ENCODE assay signal across 8 cellular contexts in the genomic region with DNA sequence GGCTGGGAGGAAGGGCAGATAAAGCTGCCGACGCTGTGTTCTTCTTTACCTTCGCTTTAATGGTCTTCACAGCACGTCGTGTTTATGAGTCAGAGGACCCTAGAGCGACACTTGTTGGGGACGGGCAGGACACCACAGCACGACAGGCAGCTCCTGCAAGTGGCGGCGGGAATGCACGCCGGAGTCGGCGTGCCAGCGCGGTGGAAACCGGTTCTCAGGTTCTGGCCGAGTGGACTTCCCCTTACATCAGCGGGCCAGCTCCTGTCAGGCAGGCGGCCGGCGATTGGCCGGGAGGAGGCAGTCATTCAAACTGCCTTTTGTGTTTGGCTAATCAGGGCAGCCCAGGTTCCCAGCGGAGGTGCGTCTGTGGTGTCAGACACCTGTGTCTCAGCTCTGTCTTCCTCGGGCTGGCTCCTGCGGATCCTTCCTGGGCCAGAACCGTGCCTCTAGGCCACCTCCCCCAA.
DNase-seq lines count a peak whose midpoint lies in the region; ATAC-seq, FAIRE-seq and TF ChIP-seq lines count a peak whose summit lies in the region.

No MANE protein-coding gene starts in this region.

- 5% methylated on average over 27 to 28 of the region's 28 CpGs for WGBS in mesodermal cell (ENCODE audit: insufficient coverage in 2 of 2), 2 experiments
- 27% methylated on average over 7 to 28 of the region's 28 CpGs for WGBS in testis, 2 donors

- TF ChIP-seq POLR2A in endothelial cell of umbilical vein (IDR thresholded peaks at IDR 0.05; ENCODE audit: low read depth, low read length) (no peak), testis (IDR thresholded peaks at IDR 0.05) (no peak)

- peak overlapping the region; percentile 25 for H3K4me2 ChIP-seq in endothelial cell of umbilical vein (ENCODE audit: insufficient read depth, low read length)

- no peaks in the 10 kb centered on the region for H3K9me3 Mint-ChIP-seq in T-cell

- no peaks in the 10 kb centered on the region for H3K79me2 ChIP-seq in endothelial cell of umbilical vein (ENCODE audit: control insufficient read depth, insufficient read depth, low read length)

- H3K9ac ChIP-seq in endothelial cell of umbilical vein (replicated peaks; ENCODE audit: extremely low read depth, insufficient read depth, low read length): no peak overlapping the region

- BruUV-seq in endothelial cell of umbilical vein (replicated peaks; lab: Mats Ljungman, UMichigan): no TSS peak

- peak; percentile 85 for FAIRE-seq in endothelial cell of umbilical vein (lab: Jason Lieb, UNC)

- CTCF ChIA-PET in T-cell (lab: Charles Lee): interaction anchor here in 1 of 2 donors (0.6 kb wide), 1 partner anchor 409 kb away, joined by 9 read pairs; no protein-coding TSS in a partner anchor
- CTCF ChIA-PET in endothelial cell of umbilical vein (lab: Charles Lee): interaction anchor here (0.6 to 1.7 kb wide), 22 partner anchors 8 to 618 kb away, joined by 3 to 8 read pairs (median 3); no protein-coding TSS in a partner anchor

- H3K27ac ChIP-seq in 22Rv1 (peak overlapping the region; percentile 80), endothelial cell of umbilical vein (ENCODE audit: insufficient read depth, low read depth, low read length) (no peak overlapping the region), mesodermal cell (ENCODE audit: low read depth, low read length, severe bottlenecking) (peak overlapping the region; percentile 78), testis (no peak overlapping the region)

- dilution Hi-C loops in endothelial cell of umbilical vein (cut with MboI; ENCODE audit: extremely low pct_ligation_motif_present, low sequenced_read_pairs): no loop called here

- no peaks in the 10 kb centered on the region for H3K27me3 ChIP-seq in endothelial cell of umbilical vein (ENCODE audit: control insufficient read depth in 2 of 2, insufficient read depth in 2 of 2, low read length in 2 of 2)
- no peaks in the 10 kb centered on the region for H3K27me3 ChIP-seq in testis

- H3K36me3 Mint-ChIP-seq in T-cell: no peaks in the 10 kb centered on the region

- no peaks in the 10 kb centered on the region for H3K9me1 ChIP-seq in endothelial cell of umbilical vein (replicated peaks; ENCODE audit: control insufficient read depth, extremely low read depth, insufficient read depth, low read length)

- no peak overlapping the region for H3K27ac Mint-ChIP-seq in T-cell

- peak overlapping the region; percentile 2 to 50 (median 41) for H3K4me3 ChIP-seq in endothelial cell of umbilical vein (replicated peaks in 1 of 3; ENCODE audit: insufficient read depth in 1 of 3, low read depth in 1 of 3, low read length in 3 of 3)
- H3K4me3 ChIP-seq in mesodermal cell (ENCODE audit: extremely low read depth, insufficient read depth, low read length, poor library complexity, severe bottlenecking): peak overlapping the region; percentile 32
- H3K4me3 ChIP-seq in testis: peak overlapping the region; percentile 0 to 2

- H3K9me3 ChIP-seq in endothelial cell of umbilical vein (replicated peaks; ENCODE audit: control insufficient read depth, insufficient read depth, low read length) (no peaks in the 10 kb centered on the region), mesodermal cell (ENCODE audit: control insufficient read depth, low read length) (no peaks in the 10 kb centered on the region), testis (no peaks in the 10 kb centered on the region)

- H3K4me1 ChIP-seq in endothelial cell of umbilical vein (ENCODE audit: control insufficient read depth, extremely low read depth, insufficient read depth, low read length) (no peaks in the 10 kb centered on the region), mesodermal cell (ENCODE audit: control insufficient read depth, insufficient read depth, low read length, poor library complexity, severe bottlenecking) (peaks cover 46% of the 10 kb centered on the region), testis (no peaks in the 10 kb centered on the region)

- peak; percentile 46 for TF ChIP-seq CTCF in 22Rv1 (IDR thresholded peaks at IDR 0.05)
- peak; percentile 4 to 46 for TF ChIP-seq CTCF in endothelial cell of umbilical vein (IDR thresholded peaks at IDR 0.05; ENCODE audit: extremely low read depth in 1 of 2, insufficient read depth in 1 of 2, low read depth in 1 of 2, low read length in 2 of 2)
- TF ChIP-seq CTCF in testis (IDR thresholded peaks at IDR 0.05): no peak

- peak overlapping the region; percentile 37 to 53 (median 52) for H3K4me3 Mint-ChIP-seq in T-cell

- ATAC-seq in GM18511 (IDR thresholded peaks at IDR 0.05; ENCODE audit: unreplicated experiment): peak; percentile 91
- ATAC-seq in HG03442 (IDR thresholded peaks at IDR 0.05; ENCODE audit: unreplicated experiment): peak; percentile 85
- ATAC-seq in T-cell (replicated peaks in 1 of 4): peak in 2 of 4 experiments; percentile 41 to 58

- intact Hi-C loops in endothelial cell of umbilical vein (cut with micrococcal nuclease): no loop called here
- intact Hi-C loops in testis (cut with DNase I; ENCODE audit: low total_unique reads): no loop called here

- no peaks in the 10 kb centered on the region for H3K36me3 ChIP-seq in endothelial cell of umbilical vein (ENCODE audit: control insufficient read depth in 2 of 2, extremely low read depth in 1 of 2, insufficient read depth in 2 of 2, low read length in 2 of 2)
- no peaks in the 10 kb centered on the region for H3K36me3 ChIP-seq in mesodermal cell (ENCODE audit: control insufficient read depth, insufficient read depth, low read length)
- no peaks in the 10 kb centered on the region for H3K36me3 ChIP-seq in testis (ENCODE audit: low read depth, missing control alignments)

- peak in 11 of 34 experiments; percentile 0 to 12 (median 4) for DNase-seq in T-cell
- DNase-seq in endothelial cell of umbilical vein (ENCODE audit: low read depth, low spot score): peak; percentile 62
- peak; percentile 73 for DNase-seq in testis
- DNase-seq in SKM-1 treated with dmso at 0.1 percent for 144 hours (lab: John Stamatoyannopoulos, UW; ENCODE audit: unreplicated experiment): no peak

- H4K20me1 ChIP-seq in endothelial cell of umbilical vein (replicated peaks; ENCODE audit: control insufficient read depth, extremely low read depth, insufficient read depth, low read length): no peaks in the 10 kb centered on the region

- POLR2A ChIA-PET in T-cell (lab: Charles Lee) (no interaction called here), endothelial cell of umbilical vein (lab: Charles Lee) (no interaction called here)

- H3K27me3 Mint-ChIP-seq in T-cell: peaks cover 54 to 59% of the 10 kb centered on the region in 2 donors

- H2AFZ ChIP-seq in endothelial cell of umbilical vein (ENCODE audit: low read depth, low read length): peak overlapping the region; percentile 69

- peaks cover 6 to 10% (median 9%) of the 10 kb centered on the region in 3 donors for H3K4me1 Mint-ChIP-seq in T-cell

TF ChIP-seq in endothelial cell of umbilical vein, 7 proteins besides CTCF, POLR2A, EP300 and RAD21:
- no peak for TF ChIP-seq JUN (IDR thresholded peaks at IDR 0.05; ENCODE audit: borderline replicate concordance, insufficient read depth, insufficient read length, low read depth)
- TF ChIP-seq POLR2AphosphoS5 (IDR thresholded peaks at IDR 0.05; ENCODE audit: insufficient read depth, low read depth, low read length): no peak
- no peak for TF ChIP-seq EZH2 (IDR thresholded peaks at IDR 0.05; ENCODE audit: borderline replicate concordance, low read depth, low read length, severe bottlenecking)
- TF ChIP-seq MYC (IDR thresholded peaks at IDR 0.05; ENCODE audit: low read depth, low read length): no peak
- TF ChIP-seq, protein P1, sequence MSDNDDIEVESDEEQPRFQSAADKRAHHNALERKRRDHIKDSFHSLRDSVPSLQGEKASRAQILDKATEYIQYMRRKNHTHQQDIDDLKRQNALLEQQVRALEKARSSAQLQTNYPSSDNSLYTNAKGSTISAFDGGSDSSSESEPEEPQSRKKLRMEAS (IDR thresholded peaks at IDR 0.05; ENCODE audit: insufficient read depth, insufficient read length): no peak
- TF ChIP-seq GATA2 (IDR thresholded peaks at IDR 0.05; ENCODE audit: insufficient read depth, insufficient read length, low read depth, low read length): no peak
- TF ChIP-seq FOS (IDR thresholded peaks at IDR 0.05; ENCODE audit: borderline replicate concordance, insufficient read depth, low read length): no peak
TF ChIP-seq in endothelial cell of umbilical vein: peak in this region for 0.

Comparison
In these comparisons a context has a peak if more than half of its experiments do, and no peak if none do; other contexts are left out.
1. H3K27ac ChIP-seq: peak in 22Rv1 (single experiment) and mesodermal cell (single experiment); none in endothelial cell of umbilical vein (single experiment) and testis (0 of 2).
2. CTCF ChIP-seq: peak in 22Rv1 (single experiment) and endothelial cell of umbilical vein (2 of 2); none in testis (0 of 3).
3. Peak in every context shown above with its lines, with median percentiles within 50 percentile points of each other: H3K4me3 ChIP-seq.